ENCODE assay signal across 12 cellular contexts in genomic region chr17:907725-908124, GRCh38.
DNase-seq lines count a peak whose midpoint lies in the region; ATAC-seq and TF ChIP-seq lines count a peak whose summit lies in the region.
"Had no signal": no experiment of that assay in that cellular context is flagged by ENCODE, and none has a peak within 500 bp of the region (broad histone marks: within the 10 kb centered on the region; RNA-seq: fewer than 3 reads in every experiment).

No MANE protein-coding gene starts in this region.

- H3K4ac ChIP-seq in IMR-90 (ENCODE audit: low read depth, low read length) (no peak overlapping the region), mesenchymal stem cell (ENCODE audit: low read depth in 1 of 2, low read length in 2 of 2) (no peak overlapping the region)

- no peak for TF ChIP-seq CTCF in heart left ventricle (IDR thresholded peaks at IDR 0.05)
- no peak for TF ChIP-seq CTCF in IMR-90 (conservative IDR thresholded peaks at IDR 0.05; ENCODE audit: low read depth, low read length)
- TF ChIP-seq CTCF in endodermal cell (conservative IDR thresholded peaks at IDR 0.05): no peak

- CTCF ChIA-PET in IMR-90 (lab: Yijun Ruan, JAX): no interaction called here

- no peak overlapping the region for H3K56ac ChIP-seq in IMR-90 (ENCODE audit: extremely low read depth, insufficient read depth, low read length)

- no peaks in the 10 kb centered on the region for H3K36me3 ChIP-seq in heart left ventricle
- peaks cover 4% of the 10 kb centered on the region; the same call in 1 of the 2 replicates for H3K36me3 ChIP-seq in IMR-90 (ENCODE audit: control insufficient read depth, insufficient read depth, low read length)
- no peaks in the 10 kb centered on the region for H3K36me3 ChIP-seq in mesenchymal stem cell (ENCODE audit: control insufficient read depth in 1 of 2, insufficient read depth in 2 of 2, low read depth in 1 of 2, low read length in 2 of 2)
- peaks cover 61% of the 10 kb centered on the region for H3K36me3 ChIP-seq in endodermal cell (ENCODE audit: control insufficient read depth, insufficient read depth, low read length)
- H3K36me3 ChIP-seq: HAP-1 had no signal

- POLR2A ChIA-PET in IMR-90 (lab: Charles Lee; ENCODE audit: unreplicated experiment): no interaction called here

- H3K27me3 Mint-ChIP-seq in endodermal cell (ENCODE audit: insufficient read depth): no peaks in the 10 kb centered on the region

- H2AK9ac ChIP-seq in IMR-90 (replicated peaks; ENCODE audit: low read depth, low read length, poor library complexity): no peak overlapping the region

- peaks cover 21% of the 10 kb centered on the region for H3K4me1 Mint-ChIP-seq in endodermal cell
- H3K4me1 Mint-ChIP-seq: B cell had no signal

- H4K20me1 ChIP-seq in IMR-90 (ENCODE audit: insufficient read depth, low read length): peaks cover 20% of the 10 kb centered on the region

- H4K8ac ChIP-seq in IMR-90 (ENCODE audit: low read depth in 2 of 2, low read length in 2 of 2) (no peak overlapping the region), mesenchymal stem cell (ENCODE audit: low read length) (no peak overlapping the region)

- H3K9me1 ChIP-seq in IMR-90 (ENCODE audit: insufficient read depth, low read length): peaks cover 3% of the 10 kb centered on the region; the same call in 1 of the 2 replicates

- ATAC-seq in left ventricle myocardium superior: no peak
- ATAC-seq in heart left ventricle: no peak
- ATAC-seq in IMR-90 (ENCODE audit: low read depth): no peak

- 60 to 70% (median 66%) methylated on average over 6 of the region's 6 CpGs for WGBS in heart left ventricle, 4 donors
- WGBS in IMR-90 (ENCODE audit: extremely low coverage in 2 of 2, insufficient read length in 1 of 2), 2 experiments: 79% methylated on average over 2 of the region's 6 CpGs; no CpG with 5 or more reads in 1 of the 2 experiments
- over 99% methylated on average over 6 of the region's 6 CpGs for WGBS in mesenchymal stem cell
- 89 to 90% methylated on average over 3 to 6 of the region's 6 CpGs for WGBS in endodermal cell (ENCODE audit: insufficient coverage in 1 of 2, insufficient read length in 1 of 2), 2 experiments

- H3K9ac ChIP-seq in IMR-90 (ENCODE audit: low read depth, low read length) (no peak overlapping the region), mesenchymal stem cell (ENCODE audit: low read length) (no peak overlapping the region), endodermal cell (ENCODE audit: extremely low read depth, low read length, poor library complexity, severe bottlenecking) (no peak overlapping the region)

- H3K4me1 ChIP-seq in heart left ventricle (peaks cover 0 to 13% (median 0%) of the 10 kb centered on the region in 12 donors), IMR-90 (ENCODE audit: control insufficient read depth, insufficient read depth, low read length) (peaks cover 16% of the 10 kb centered on the region), mesenchymal stem cell (ENCODE audit: control insufficient read depth, insufficient read depth, low read depth, low read length) (peaks cover 24% of the 10 kb centered on the region), endodermal cell (ENCODE audit: control insufficient read depth, insufficient read depth, low read length) (no peaks in the 10 kb centered on the region)
- H3K4me1 ChIP-seq: HAP-1 had no signal

- no peaks in the 10 kb centered on the region for H3K27me3 ChIP-seq in heart left ventricle
- no peaks in the 10 kb centered on the region for H3K27me3 ChIP-seq in IMR-90 (ENCODE audit: control insufficient read depth, insufficient read depth, low read length)
- H3K27me3 ChIP-seq in mesenchymal stem cell (ENCODE audit: control insufficient read depth in 1 of 2, insufficient read depth in 1 of 2, low read length in 2 of 2): no peaks in the 10 kb centered on the region
- no peaks in the 10 kb centered on the region for H3K27me3 ChIP-seq in endodermal cell (ENCODE audit: control insufficient read depth, insufficient read depth, low read length, poor library complexity, severe bottlenecking)

- no peak overlapping the region for H3K4me2 ChIP-seq in IMR-90 (ENCODE audit: low read depth, low read length)
- no peak overlapping the region for H3K4me2 ChIP-seq in mesenchymal stem cell (ENCODE audit: low read length, poor library complexity, severe bottlenecking)

- H2BK5ac ChIP-seq in IMR-90 (ENCODE audit: low read depth, low read length, poor library complexity, severe bottlenecking): no peak overlapping the region
- no peak overlapping the region for H2BK5ac ChIP-seq in mesenchymal stem cell (ENCODE audit: low read depth, low read length, poor library complexity, severe bottlenecking)

- H3K4me3 ChIP-seq in heart left ventricle (no peak overlapping the region), IMR-90 (ENCODE audit: insufficient read depth, low read depth, low read length) (no peak overlapping the region), mesenchymal stem cell (ENCODE audit: insufficient read depth in 1 of 2, low read depth in 1 of 2, low read length in 2 of 2) (no peak overlapping the region), endodermal cell (ENCODE audit: low read length) (no peak overlapping the region)
- H3K4me3 ChIP-seq: HAP-1 had no signal

- no peak overlapping the region for H2BK20ac ChIP-seq in IMR-90 (ENCODE audit: low read depth, low read length)

- H3K79me1 ChIP-seq in IMR-90 (ENCODE audit: low read depth in 1 of 2, low read length in 2 of 2) (peaks cover 29 to 66% of the 10 kb centered on the region in 2 experiments), mesenchymal stem cell (replicated peaks; ENCODE audit: low read length, poor library complexity, severe bottlenecking) (peaks cover 26% of the 10 kb centered on the region)

- no peak overlapping the region for H3K4me3 Mint-ChIP-seq in endodermal cell
- H3K4me3 Mint-ChIP-seq: B cell; CD4-positive, alpha-beta T cell had no signal

- peak overlapping the region; percentile 31 to 77 for H2BK12ac ChIP-seq in mesenchymal stem cell (ENCODE audit: low read length in 2 of 2)

- H4K5ac ChIP-seq in IMR-90 (ENCODE audit: low read depth, low read length): no peak overlapping the region; the same call in 1 of the 2 replicates

- H3K27ac ChIP-seq in heart left ventricle (no peak overlapping the region), IMR-90 (ENCODE audit: insufficient read depth, low read length) (no peak overlapping the region), mesenchymal stem cell (ENCODE audit: low read length, poor library complexity, severe bottlenecking) (no peak overlapping the region), endodermal cell (ENCODE audit: low read depth, low read length) (no peak overlapping the region)
- H3K27ac ChIP-seq: C4-2B, HL-60 had no signal

- H3K14ac ChIP-seq in IMR-90 (replicated peaks; ENCODE audit: low read depth, low read length): 0 out of 2 replicates have a peak overlapping the region, but pooled peaks have one; percentile 20
- no peak overlapping the region for H3K14ac ChIP-seq in mesenchymal stem cell (ENCODE audit: low read length in 2 of 2)

- TF ChIP-seq RAD21 in IMR-90 (IDR thresholded peaks at IDR 0.05; ENCODE audit: low read length): no peak

- intact Hi-C loops in left ventricle myocardium superior (cut with micrococcal nuclease) (no loop called here), heart left ventricle (cut with DNase I) (no loop called here), IMR-90 (cut with micrococcal nuclease) (loop anchor here (10.0 kb wide), 1 partner anchor 113 kb away; no protein-coding TSS in a partner anchor), posterior cingulate gyrus (cut with DNase I) (no loop called here)

- H3K36me3 Mint-ChIP-seq in endodermal cell (ENCODE audit: low read depth): peaks cover 34% of the 10 kb centered on the region

- BruUV-seq in IMR-90 (replicated peaks; lab: Mats Ljungman, UMichigan): no TSS peak

- TF ChIP-seq POLR2A in heart left ventricle (IDR thresholded peaks at IDR 0.05) (no peak), IMR-90 (IDR thresholded peaks at IDR 0.05; ENCODE audit: low read depth, low read length) (no peak)

- no peak overlapping the region for H4K91ac ChIP-seq in IMR-90 (ENCODE audit: insufficient read depth, low read depth, low read length)
- H4K91ac ChIP-seq in mesenchymal stem cell (ENCODE audit: low read length): no peak overlapping the region

- no peak overlapping the region for H3K27ac Mint-ChIP-seq in endodermal cell
- H3K27ac Mint-ChIP-seq: B cell; CD4-positive, alpha-beta T cell had no signal

- dilution Hi-C loops in IMR-90 (cut with HindIII; ENCODE audit: low sequenced_read_pairs, unreplicated experiment): no loop called here

- in situ Hi-C loops in IMR-90 (cut with MboI; ENCODE audit: low sequenced_read_pairs): no loop called here

- H3K18ac ChIP-seq in IMR-90 (ENCODE audit: low read depth, low read length) (no peak overlapping the region), mesenchymal stem cell (ENCODE audit: low read depth in 1 of 2, low read length in 2 of 2) (no peak overlapping the region)

- no peak overlapping the region for H2BK15ac ChIP-seq in IMR-90 (ENCODE audit: low read depth, low read length)
- no peak overlapping the region for H2BK15ac ChIP-seq in mesenchymal stem cell (ENCODE audit: low read depth, poor library complexity, severe bottlenecking)

- no peak overlapping the region for H3K23ac ChIP-seq in IMR-90 (ENCODE audit: low read depth, low read length)
- H3K23ac ChIP-seq in mesenchymal stem cell (ENCODE audit: low read length in 2 of 2): no peak overlapping the region

- DNase-seq in left ventricle myocardium superior (peak; percentile 30), heart left ventricle (no peak), IMR-90 (no peak), mesenchymal stem cell (no peak), posterior cingulate gyrus (no peak), endodermal cell (no peak)
- DNase-seq: Caco-2; CD4-positive, alpha-beta T cell had no signal

- H3K9me3 Mint-ChIP-seq in endodermal cell: no peaks in the 10 kb centered on the region
- H3K9me3 Mint-ChIP-seq: CD4-positive, alpha-beta T cell had no signal

- H2BK120ac ChIP-seq in IMR-90 (ENCODE audit: low read depth, low read length) (no peak overlapping the region), mesenchymal stem cell (ENCODE audit: low read depth, low read length) (no peak overlapping the region)

- H3K9me3 ChIP-seq in heart left ventricle (no peaks in the 10 kb centered on the region), IMR-90 (ENCODE audit: control insufficient read depth, insufficient read depth, low read length) (no peaks in the 10 kb centered on the region), mesenchymal stem cell (ENCODE audit: control insufficient read depth, low read length) (no peaks in the 10 kb centered on the region), endodermal cell (ENCODE audit: control insufficient read depth, low read length) (no peaks in the 10 kb centered on the region)
- H3K9me3 ChIP-seq: Caco-2, HAP-1 had no signal

- no peak overlapping the region for H2AFZ ChIP-seq in IMR-90 (replicated peaks; ENCODE audit: low read length, poor library complexity)
- H2AFZ ChIP-seq in mesenchymal stem cell (ENCODE audit: low read depth, low read length): no peak overlapping the region

- 0 out of 2 replicates have a peak overlapping the region, but pooled peaks have one; percentile 15 for H2AK5ac ChIP-seq in IMR-90 (ENCODE audit: low read depth, low read length)
- H2AK5ac ChIP-seq in mesenchymal stem cell (ENCODE audit: low read length, severe bottlenecking): peak overlapping the region; percentile 16

TF ChIP-seq in IMR-90, 13 proteins besides CTCF, POLR2A, EP300 and RAD21 (continues in another document):
- no peak for TF ChIP-seq MXI1 (IDR thresholded peaks at IDR 0.05; ENCODE audit: borderline replicate concordance, low read depth, low read length)
